ENCODE assay signal across 8 cellular contexts in the genomic region with DNA sequence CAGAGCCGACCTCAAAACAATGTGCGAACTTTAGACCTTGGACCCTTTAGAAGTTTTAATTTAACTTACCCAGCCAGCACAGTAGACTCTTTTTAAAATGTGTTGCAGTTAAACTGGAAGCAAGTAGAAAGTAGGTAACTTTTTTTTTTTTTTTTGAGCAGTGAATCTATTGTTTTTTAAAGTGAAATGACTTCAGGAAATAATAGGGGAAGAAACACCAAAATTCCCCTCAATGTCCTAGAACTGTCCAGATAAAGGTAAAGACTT. TPM values are rescaled to one million over a fixed set of nuclear protein-coding genes. Genes with fewer than 3 reads are reported as not detected.
DNase-seq lines count a peak whose midpoint lies in the region; ATAC-seq, FAIRE-seq and TF ChIP-seq lines count a peak whose summit lies in the region.

No MANE protein-coding gene starts in this region.

- peaks cover 3% of the 10 kb centered on the region for H3K36me3 Mint-ChIP-seq in activated CD4-positive, alpha-beta T cell treated with anti-CD3 and anti-CD28 coated beads for 36 hours (ENCODE audit: low read depth)
- no peaks in the 10 kb centered on the region for H3K36me3 Mint-ChIP-seq in activated naive CD8-positive, alpha-beta T cell treated with anti-CD3 and anti-CD28 coated beads, Interleukin-2, amount 10 ng/mL, durations not matched to agents 7 days and 5 days

- H3K4me3 Mint-ChIP-seq in activated CD4-positive, alpha-beta T cell treated with anti-CD3 and anti-CD28 coated beads for 36 hours = peak overlapping the region; percentile 81
- peak overlapping the region; percentile 75 for H3K4me3 Mint-ChIP-seq in activated naive CD8-positive, alpha-beta T cell treated with anti-CD3 and anti-CD28 coated beads, Interleukin-2, amount 10 ng/mL, durations not matched to agents 7 days and 5 days

- H3K27ac Mint-ChIP-seq in activated CD4-positive, alpha-beta T cell treated with anti-CD3 and anti-CD28 coated beads for 36 hours = peak overlapping the region; percentile 92
- H3K27ac Mint-ChIP-seq in activated naive CD8-positive, alpha-beta T cell treated with anti-CD3 and anti-CD28 coated beads, Interleukin-2, amount 10 ng/mL, durations not matched to agents 7 days and 5 days = peak overlapping the region; percentile 83

- H3K27me3 ChIP-seq in keratinocyte (ENCODE audit: control insufficient read depth, extremely low read depth, insufficient read depth, low read length) (no peaks in the 10 kb centered on the region), stomach smooth muscle (ENCODE audit: control insufficient read depth in 1 of 2, insufficient read depth in 2 of 2, low read length in 2 of 2) (no peaks in the 10 kb centered on the region)

- H3K36me3 ChIP-seq in keratinocyte (ENCODE audit: control insufficient read depth in 2 of 2, extremely low read depth in 1 of 2, insufficient read depth in 2 of 2, low read length in 2 of 2) (no peaks in the 10 kb centered on the region), stomach smooth muscle (ENCODE audit: control insufficient read depth in 2 of 2, insufficient read depth in 2 of 2, low read length in 2 of 2) (no peaks in the 10 kb centered on the region)

- peaks cover 23% of the 10 kb centered on the region for H3K4me1 ChIP-seq in keratinocyte (ENCODE audit: control insufficient read depth, extremely low read depth, insufficient read depth, low read length)
- peaks cover 12% of the 10 kb centered on the region for H3K4me1 ChIP-seq in stomach smooth muscle (ENCODE audit: control insufficient read depth, insufficient read depth, low read length)

- H3K4me3 ChIP-seq in keratinocyte (ENCODE audit: control insufficient read depth in 2 of 3, extremely low read depth in 1 of 3, insufficient read depth in 2 of 3, low read depth in 1 of 3, low read length in 3 of 3) (peak overlapping the region; percentile 79 to 94 (median 87)), stomach smooth muscle (ENCODE audit: low read length in 2 of 2) (peak overlapping the region; percentile 86 to 90)

- peak overlapping the region; percentile 91 for H2AFZ ChIP-seq in keratinocyte (ENCODE audit: control insufficient read depth, low read length)

- POLR2A ChIA-PET in activated CD4-positive, alpha-beta T cell treated with anti-CD3 and anti-CD28 coated beads for 36 hours (lab: Charles Lee) = no interaction called here
- POLR2A ChIA-PET in activated naive CD8-positive, alpha-beta T cell treated with anti-CD3 and anti-CD28 coated beads, Interleukin-2, amount 10 ng/mL, durations not matched to agents 7 days and 5 days (lab: Charles Lee) = interaction anchor here (0.7 kb wide), 1 partner anchor 143 kb away, joined by 6 read pairs; no protein-coding TSS in a partner anchor

- peaks cover 12% of the 10 kb centered on the region for H4K20me1 ChIP-seq in keratinocyte (ENCODE audit: control insufficient read depth, extremely low read depth, insufficient read depth, low read length)

- intact Hi-C loops in activated CD4-positive, alpha-beta T cell treated with anti-CD3 and anti-CD28 coated beads for 36 hours (cut with DNase I, micrococcal nuclease) = no loop called here

- DNase-seq in activated CD4-positive, alpha-beta T cell treated with anti-CD3 and anti-CD28 coated beads for 36 hours = no peak
- DNase-seq in activated CD4-positive, alpha-beta T cell treated with anti-CD3 and anti-CD28 coated beads, Interleukin-2, amount 50 U/mL, for 4 hours = no peak
- no peak for DNase-seq in activated naive CD8-positive, alpha-beta T cell treated with anti-CD3 and anti-CD28 coated beads, Interleukin-2, amount 10 ng/mL, durations not matched to agents 7 days and 5 days
- no peak for DNase-seq in keratinocyte (ENCODE audit: low read depth, low spot score)
- no peak for DNase-seq in islet precursor cell
- DNase-seq in NCI-H2081 (lab: John Stamatoyannopoulos, UW) = no peak
- no peak for DNase-seq in NCI-H1048 (lab: John Stamatoyannopoulos, UW)

- H3K27ac ChIP-seq in keratinocyte (ENCODE audit: control insufficient read depth, insufficient read depth, low read length) = peak overlapping the region; percentile 88
- peak overlapping the region; percentile 90 for H3K27ac ChIP-seq in stomach smooth muscle (ENCODE audit: low read length)

- H3K9me3 ChIP-seq in keratinocyte (ENCODE audit: control insufficient read depth, low read depth, low read length) (no peaks in the 10 kb centered on the region), stomach smooth muscle (ENCODE audit: control insufficient read depth in 2 of 2, low read length in 2 of 2) (no peaks in the 10 kb centered on the region)

- H3K9me3 Mint-ChIP-seq in activated CD4-positive, alpha-beta T cell treated with anti-CD3 and anti-CD28 coated beads for 36 hours (ENCODE audit: low read depth) = no peaks in the 10 kb centered on the region
- no peaks in the 10 kb centered on the region for H3K9me3 Mint-ChIP-seq in activated naive CD8-positive, alpha-beta T cell treated with anti-CD3 and anti-CD28 coated beads, Interleukin-2, amount 10 ng/mL, durations not matched to agents 7 days and 5 days

- H3K79me2 ChIP-seq in keratinocyte (ENCODE audit: control insufficient read depth, insufficient read depth, low read length) = peaks cover 36% of the 10 kb centered on the region

- TF ChIP-seq CTCF in keratinocyte (optimal IDR thresholded peaks at IDR 0.05 in 1 of 3, IDR thresholded peaks at IDR 0.05 in 1 of 3, conservative IDR thresholded peaks at IDR 0.05 in 1 of 3; ENCODE audit: extremely low read depth in 1 of 3, insufficient read depth in 2 of 3, low read length in 3 of 3) = no peak

- FAIRE-seq in keratinocyte (lab: Jason Lieb, UNC) = no peak

- peak overlapping the region; percentile 94 for H3K4me2 ChIP-seq in keratinocyte (ENCODE audit: control insufficient read depth, extremely low read depth, insufficient read depth, low read depth, low read length)

- ATAC-seq in activated CD4-positive, alpha-beta T cell treated with anti-CD3 and anti-CD28 coated beads for 36 hours = no peak
- ATAC-seq in activated naive CD8-positive, alpha-beta T cell treated with anti-CD3 and anti-CD28 coated beads, Interleukin-2, amount 10 ng/mL, durations not matched to agents 7 days and 5 days (ENCODE audit: low read depth) = no peak

- CTCF ChIA-PET in activated CD4-positive, alpha-beta T cell treated with anti-CD3 and anti-CD28 coated beads for 36 hours (lab: Charles Lee) = no interaction called here

- H3K27me3 Mint-ChIP-seq in activated CD4-positive, alpha-beta T cell treated with anti-CD3 and anti-CD28 coated beads for 36 hours = no peaks in the 10 kb centered on the region
- no peaks in the 10 kb centered on the region for H3K27me3 Mint-ChIP-seq in activated naive CD8-positive, alpha-beta T cell treated with anti-CD3 and anti-CD28 coated beads, Interleukin-2, amount 10 ng/mL, durations not matched to agents 7 days and 5 days

- dilution Hi-C loops in keratinocyte (cut with MboI; ENCODE audit: extremely low pct_ligation_motif_present, low sequenced_read_pairs) = no loop called here

- H3K9ac ChIP-seq in keratinocyte (ENCODE audit: control insufficient read depth, extremely low read depth, insufficient read depth, low read length) (peak overlapping the region; percentile 92), stomach smooth muscle (ENCODE audit: low read length in 2 of 2) (peak overlapping the region; percentile 66 to 90)

- H3K4me1 Mint-ChIP-seq in activated CD4-positive, alpha-beta T cell treated with anti-CD3 and anti-CD28 coated beads for 36 hours = peaks cover 12% of the 10 kb centered on the region
- H3K4me1 Mint-ChIP-seq in activated naive CD8-positive, alpha-beta T cell treated with anti-CD3 and anti-CD28 coated beads, Interleukin-2, amount 10 ng/mL, durations not matched to agents 7 days and 5 days = peaks cover 18% of the 10 kb centered on the region

- peaks cover 3% of the 10 kb centered on the region for H3K9me1 ChIP-seq in keratinocyte (ENCODE audit: control insufficient read depth, extremely low read depth, insufficient read depth, low read length)

RNA-seq across cellular contexts. Expression of a gene that starts 1.1 kb away (rescaled TPM):
- 10 to 100 TPM; 44.2 to 47.9 TPM for total RNA-seq in activated CD4-positive, alpha-beta T cell treated with anti-CD3 and anti-CD28 coated beads for 36 hours
- 10 to 100 TPM; 37.2 to 42.3 TPM for total RNA-seq in activated naive CD8-positive, alpha-beta T cell treated with anti-CD3 and anti-CD28 coated beads, Interleukin-2, amount 10 ng/mL, durations not matched to agents 7 days and 5 days
- 16.9 to 24.1 TPM (median 19.6 TPM) in 3 replicates for polyA plus RNA-seq in keratinocyte
- polyA plus RNA-seq in keratinocyte (2011; ENCODE audit: low read depth) = 47.9 TPM
- 18.1 and 21.8 TPM in 2 replicates for polyA plus RNA-seq in keratinocyte (2011; cell fraction: cytosol; rRNA removed)
- polyA plus RNA-seq in keratinocyte (2011; cell fraction: nucleus; rRNA removed) = 90.8 and 103 TPM in 2 replicates
- 30.8 and 36.4 TPM in 2 replicates for polyA plus RNA-seq in keratinocyte (2012; ENCODE audit: low replicate concordance)
- 44.8 to 88.9 TPM (median 88.4 TPM) in 3 replicates for polyA minus RNA-seq in keratinocyte
- polyA minus RNA-seq in keratinocyte (2011; cell fraction: cytosol; rRNA and poly(A)+ RNA removed) = 33.0 TPM
- polyA minus RNA-seq in keratinocyte (2011; cell fraction: nucleus; rRNA and poly(A)+ RNA removed) = 51.6 and 92.2 TPM in 2 replicates
